In the genomic region with DNA sequence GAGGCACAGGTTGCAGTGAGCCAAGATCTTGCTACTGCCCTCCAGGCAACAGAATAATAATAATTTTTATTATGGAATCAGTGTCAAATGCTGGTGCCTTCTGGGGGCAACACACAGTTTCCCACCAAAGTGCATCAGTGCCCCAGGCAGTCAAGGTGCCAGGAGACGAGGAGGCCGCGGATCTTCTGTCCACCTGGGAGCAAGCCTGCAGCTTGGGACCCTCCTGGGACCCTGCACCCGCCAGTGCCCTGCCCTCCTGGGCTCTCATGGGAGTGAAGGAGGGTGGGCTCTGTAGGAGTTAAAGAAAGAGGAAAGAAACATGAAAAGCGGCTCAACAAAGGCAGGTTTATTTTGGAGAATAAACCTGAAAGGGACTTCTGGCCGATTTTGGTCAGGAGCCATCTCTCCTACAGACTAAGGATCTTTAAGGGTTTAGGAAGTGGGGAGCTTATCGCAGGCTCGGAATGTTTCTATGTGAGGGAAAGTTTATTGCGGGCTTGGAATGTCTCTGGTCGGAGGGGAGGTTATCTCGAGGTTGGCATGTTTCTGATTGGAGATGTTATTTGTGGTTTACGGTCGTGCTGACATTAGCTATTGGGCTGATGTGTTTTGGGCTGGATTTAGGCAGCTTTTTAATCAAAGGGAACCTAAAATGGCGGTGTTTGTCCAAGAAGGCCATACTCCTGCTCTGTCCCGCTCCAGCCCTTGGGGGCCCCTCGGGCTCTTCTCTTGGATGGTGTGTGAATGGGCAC, we compare ENCODE assay signal across 2 cellular contexts.
TF ChIP-seq lines count a peak whose summit lies in the region.

No MANE protein-coding gene starts in this region.

TF ChIP-seq in liver, 16 proteins besides CTCF, POLR2A, EP300 and RAD21:
- TF ChIP-seq SP1 (IDR thresholded peaks at IDR 0.05) (no peak), GABPA (IDR thresholded peaks at IDR 0.05 in 1 of 2, conservative IDR thresholded peaks at IDR 0.05 in 1 of 2) (no peak), NR2F2 (IDR thresholded peaks at IDR 0.05) (peak; percentile 14)
TF ChIP-seq in liver: peak in this region for 1.

TF ChIP-seq in HepG2, 621 proteins besides CTCF, POLR2A, EP300 and RAD21:
- TF ChIP-seq ZNF788 (CRISPR knock-in tag; IDR thresholded peaks at IDR 0.05; ENCODE audit: borderline replicate concordance) (no peak), ZNF740 (CRISPR knock-in tag; IDR thresholded peaks at IDR 0.05) (no peak), ZNF33A (CRISPR knock-in tag; IDR thresholded peaks at IDR 0.05; ENCODE audit: borderline replicate concordance) (no peak), HDAC6 (IDR thresholded peaks at IDR 0.05; ENCODE audit: low read depth, low read length) (no peak), BCL6 (CRISPR knock-in tag; IDR thresholded peaks at IDR 0.05) (no peak)
- TF ChIP-seq, protein P1, sequence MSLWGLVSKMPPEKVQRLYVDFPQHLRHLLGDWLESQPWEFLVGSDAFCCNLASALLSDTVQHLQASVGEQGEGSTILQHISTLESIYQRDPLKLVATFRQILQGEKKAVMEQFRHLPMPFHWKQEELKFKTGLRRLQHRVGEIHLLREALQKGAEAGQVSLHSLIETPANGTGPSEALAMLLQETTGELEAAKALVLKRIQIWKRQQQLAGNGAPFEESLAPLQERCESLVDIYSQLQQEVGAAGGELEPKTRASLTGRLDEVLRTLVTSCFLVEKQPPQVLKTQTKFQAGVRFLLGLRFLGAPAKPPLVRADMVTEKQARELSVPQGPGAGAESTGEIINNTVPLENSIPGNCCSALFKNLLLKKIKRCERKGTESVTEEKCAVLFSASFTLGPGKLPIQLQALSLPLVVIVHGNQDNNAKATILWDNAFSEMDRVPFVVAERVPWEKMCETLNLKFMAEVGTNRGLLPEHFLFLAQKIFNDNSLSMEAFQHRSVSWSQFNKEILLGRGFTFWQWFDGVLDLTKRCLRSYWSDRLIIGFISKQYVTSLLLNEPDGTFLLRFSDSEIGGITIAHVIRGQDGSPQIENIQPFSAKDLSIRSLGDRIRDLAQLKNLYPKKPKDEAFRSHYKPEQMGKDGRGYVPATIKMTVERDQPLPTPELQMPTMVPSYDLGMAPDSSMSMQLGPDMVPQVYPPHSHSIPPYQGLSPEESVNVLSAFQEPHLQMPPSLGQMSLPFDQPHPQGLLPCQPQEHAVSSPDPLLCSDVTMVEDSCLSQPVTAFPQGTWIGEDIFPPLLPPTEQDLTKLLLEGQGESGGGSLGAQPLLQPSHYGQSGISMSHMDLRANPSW (CRISPR knock-in tag; IDR thresholded peaks at IDR 0.05; ENCODE audit: borderline replicate concordance), result no peak
- TF ChIP-seq, protein P2, sequence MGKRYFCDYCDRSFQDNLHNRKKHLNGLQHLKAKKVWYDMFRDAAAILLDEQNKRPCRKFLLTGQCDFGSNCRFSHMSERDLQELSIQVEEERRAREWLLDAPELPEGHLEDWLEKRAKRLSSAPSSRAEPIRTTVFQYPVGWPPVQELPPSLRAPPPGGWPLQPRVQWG (CRISPR knock-in tag; IDR thresholded peaks at IDR 0.05; ENCODE audit: borderline replicate concordance, low read depth), result no peak
